1 cellular context compared by ENCODE assay signal in genomic region chr5:160930361-160930760, GRCh38.
TF ChIP-seq lines count a peak whose summit lies in the region.

No MANE protein-coding gene starts in this region.

TF ChIP-seq in GM23338, 12 proteins besides CTCF, POLR2A, EP300 and RAD21 (continued from another document):
- TF ChIP-seq ETS1 (IDR thresholded peaks at IDR 0.05): no peak
- no peak for TF ChIP-seq NANOG (IDR thresholded peaks at IDR 0.05; ENCODE audit: borderline replicate concordance)
- TF ChIP-seq REST (IDR thresholded peaks at IDR 0.05; ENCODE audit: unreplicated experiment): no peak
